ENCODE assay signal across 2 cellular contexts in the genomic region with DNA sequence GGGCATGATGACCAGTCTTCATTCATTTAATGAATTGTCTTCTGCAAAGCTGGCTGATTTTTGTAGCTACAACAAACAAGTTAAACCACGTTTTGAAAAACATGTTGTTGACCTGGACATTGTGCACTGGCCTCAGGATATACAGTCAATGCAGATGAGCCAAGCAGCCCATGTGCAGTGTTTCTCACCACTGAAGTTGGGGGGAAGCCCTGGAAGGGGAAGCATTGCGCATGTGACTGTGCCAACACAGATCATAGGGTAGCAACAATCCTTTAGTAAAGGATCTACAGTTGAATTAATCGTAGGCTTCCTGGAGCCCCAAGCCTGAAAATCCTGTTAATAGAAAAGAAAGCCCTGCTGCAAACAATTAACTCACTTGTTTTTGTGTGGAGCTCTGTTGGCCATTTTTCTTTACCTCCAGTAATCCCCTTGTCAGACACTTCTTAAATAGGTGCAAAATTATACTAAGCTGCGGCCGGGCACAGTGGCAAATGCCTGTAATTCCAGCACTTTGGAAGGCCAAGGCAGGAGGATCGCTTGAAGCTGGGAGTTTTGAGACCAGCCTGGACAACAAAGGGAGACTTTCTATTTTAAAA.
TF ChIP-seq lines count a peak whose summit lies in the region.

No MANE protein-coding gene starts in this region.

TF ChIP-seq in IMR-90, 13 proteins besides CTCF, POLR2A, EP300 and RAD21 (continued from another document):
- TF ChIP-seq MXI1 (IDR thresholded peaks at IDR 0.05; ENCODE audit: borderline replicate concordance, low read depth, low read length) (no peak), MAZ (IDR thresholded peaks at IDR 0.05; ENCODE audit: borderline replicate concordance, low read depth, low read length) (no peak), RCOR1 (IDR thresholded peaks at IDR 0.05; ENCODE audit: insufficient replicate concordance, low read length) (no peak)
- TF ChIP-seq, protein P1, sequence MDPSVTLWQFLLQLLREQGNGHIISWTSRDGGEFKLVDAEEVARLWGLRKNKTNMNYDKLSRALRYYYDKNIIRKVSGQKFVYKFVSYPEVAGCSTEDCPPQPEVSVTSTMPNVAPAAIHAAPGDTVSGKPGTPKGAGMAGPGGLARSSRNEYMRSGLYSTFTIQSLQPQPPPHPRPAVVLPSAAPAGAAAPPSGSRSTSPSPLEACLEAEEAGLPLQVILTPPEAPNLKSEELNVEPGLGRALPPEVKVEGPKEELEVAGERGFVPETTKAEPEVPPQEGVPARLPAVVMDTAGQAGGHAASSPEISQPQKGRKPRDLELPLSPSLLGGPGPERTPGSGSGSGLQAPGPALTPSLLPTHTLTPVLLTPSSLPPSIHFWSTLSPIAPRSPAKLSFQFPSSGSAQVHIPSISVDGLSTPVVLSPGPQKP (IDR thresholded peaks at IDR 0.05; ENCODE audit: borderline replicate concordance, low read depth, low read length): no peak
- TF ChIP-seq, protein P2, sequence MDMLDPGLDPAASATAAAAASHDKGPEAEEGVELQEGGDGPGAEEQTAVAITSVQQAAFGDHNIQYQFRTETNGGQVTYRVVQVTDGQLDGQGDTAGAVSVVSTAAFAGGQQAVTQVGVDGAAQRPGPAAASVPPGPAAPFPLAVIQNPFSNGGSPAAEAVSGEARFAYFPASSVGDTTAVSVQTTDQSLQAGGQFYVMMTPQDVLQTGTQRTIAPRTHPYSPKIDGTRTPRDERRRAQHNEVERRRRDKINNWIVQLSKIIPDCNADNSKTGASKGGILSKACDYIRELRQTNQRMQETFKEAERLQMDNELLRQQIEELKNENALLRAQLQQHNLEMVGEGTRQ (IDR thresholded peaks at IDR 0.05; ENCODE audit: low read depth, low read length): no peak
TF ChIP-seq in IMR-90: peak in this region for 0.

TF ChIP-seq in WTC11, 78 proteins besides CTCF, POLR2A, EP300 and RAD21 (continued from another document):
- TF ChIP-seq, protein P3, sequence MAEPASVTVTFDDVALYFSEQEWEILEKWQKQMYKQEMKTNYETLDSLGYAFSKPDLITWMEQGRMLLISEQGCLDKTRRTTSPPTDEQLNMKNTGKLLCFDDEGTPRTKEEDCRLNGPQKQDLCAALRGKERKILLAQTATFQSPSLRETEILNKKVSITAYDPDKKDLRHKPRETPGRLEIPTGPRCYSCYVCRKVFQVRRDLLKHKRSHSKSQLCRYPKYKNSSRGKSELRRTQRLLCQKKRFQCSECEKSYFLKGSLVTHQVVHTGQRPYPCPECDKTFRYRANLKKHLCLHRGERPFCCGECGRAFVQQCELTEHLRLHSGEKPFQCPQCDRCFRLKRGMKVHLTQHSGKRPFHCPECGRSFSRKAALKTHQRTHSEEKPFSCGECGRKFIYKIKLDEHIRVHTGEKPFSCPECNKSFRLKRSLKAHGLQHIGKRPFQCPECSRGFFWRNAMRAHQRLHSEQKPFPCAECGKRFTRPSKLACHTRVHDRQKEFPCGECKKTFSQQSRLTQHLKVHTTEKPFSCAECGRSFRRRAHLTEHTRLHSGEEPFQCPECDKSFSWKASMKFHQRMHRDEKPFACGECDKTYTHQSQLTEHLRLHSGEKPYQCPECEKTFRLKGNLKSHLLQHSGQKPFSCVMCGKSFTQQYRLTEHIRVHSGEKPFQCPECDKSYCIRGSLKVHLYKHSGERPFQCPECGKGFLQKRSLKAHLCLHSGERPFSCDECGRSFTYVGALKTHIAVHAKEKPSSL (CRISPR knock-in tag; conservative IDR thresholded peaks at IDR 0.05): no peak
- no peak for TF ChIP-seq ZNF219 (CRISPR knock-in tag; IDR thresholded peaks at IDR 0.05; ENCODE audit: borderline replicate concordance)
- TF ChIP-seq, protein P4, sequence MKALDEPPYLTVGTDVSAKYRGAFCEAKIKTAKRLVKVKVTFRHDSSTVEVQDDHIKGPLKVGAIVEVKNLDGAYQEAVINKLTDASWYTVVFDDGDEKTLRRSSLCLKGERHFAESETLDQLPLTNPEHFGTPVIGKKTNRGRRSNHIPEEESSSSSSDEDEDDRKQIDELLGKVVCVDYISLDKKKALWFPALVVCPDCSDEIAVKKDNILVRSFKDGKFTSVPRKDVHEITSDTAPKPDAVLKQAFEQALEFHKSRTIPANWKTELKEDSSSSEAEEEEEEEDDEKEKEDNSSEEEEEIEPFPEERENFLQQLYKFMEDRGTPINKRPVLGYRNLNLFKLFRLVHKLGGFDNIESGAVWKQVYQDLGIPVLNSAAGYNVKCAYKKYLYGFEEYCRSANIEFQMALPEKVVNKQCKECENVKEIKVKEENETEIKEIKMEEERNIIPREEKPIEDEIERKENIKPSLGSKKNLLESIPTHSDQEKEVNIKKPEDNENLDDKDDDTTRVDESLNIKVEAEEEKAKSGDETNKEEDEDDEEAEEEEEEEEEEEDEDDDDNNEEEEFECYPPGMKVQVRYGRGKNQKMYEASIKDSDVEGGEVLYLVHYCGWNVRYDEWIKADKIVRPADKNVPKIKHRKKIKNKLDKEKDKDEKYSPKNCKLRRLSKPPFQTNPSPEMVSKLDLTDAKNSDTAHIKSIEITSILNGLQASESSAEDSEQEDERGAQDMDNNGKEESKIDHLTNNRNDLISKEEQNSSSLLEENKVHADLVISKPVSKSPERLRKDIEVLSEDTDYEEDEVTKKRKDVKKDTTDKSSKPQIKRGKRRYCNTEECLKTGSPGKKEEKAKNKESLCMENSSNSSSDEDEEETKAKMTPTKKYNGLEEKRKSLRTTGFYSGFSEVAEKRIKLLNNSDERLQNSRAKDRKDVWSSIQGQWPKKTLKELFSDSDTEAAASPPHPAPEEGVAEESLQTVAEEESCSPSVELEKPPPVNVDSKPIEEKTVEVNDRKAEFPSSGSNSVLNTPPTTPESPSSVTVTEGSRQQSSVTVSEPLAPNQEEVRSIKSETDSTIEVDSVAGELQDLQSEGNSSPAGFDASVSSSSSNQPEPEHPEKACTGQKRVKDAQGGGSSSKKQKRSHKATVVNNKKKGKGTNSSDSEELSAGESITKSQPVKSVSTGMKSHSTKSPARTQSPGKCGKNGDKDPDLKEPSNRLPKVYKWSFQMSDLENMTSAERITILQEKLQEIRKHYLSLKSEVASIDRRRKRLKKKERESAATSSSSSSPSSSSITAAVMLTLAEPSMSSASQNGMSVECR (CRISPR knock-in tag; IDR thresholded peaks at IDR 0.05; ENCODE audit: borderline replicate concordance): no peak
- TF ChIP-seq, protein P5, sequence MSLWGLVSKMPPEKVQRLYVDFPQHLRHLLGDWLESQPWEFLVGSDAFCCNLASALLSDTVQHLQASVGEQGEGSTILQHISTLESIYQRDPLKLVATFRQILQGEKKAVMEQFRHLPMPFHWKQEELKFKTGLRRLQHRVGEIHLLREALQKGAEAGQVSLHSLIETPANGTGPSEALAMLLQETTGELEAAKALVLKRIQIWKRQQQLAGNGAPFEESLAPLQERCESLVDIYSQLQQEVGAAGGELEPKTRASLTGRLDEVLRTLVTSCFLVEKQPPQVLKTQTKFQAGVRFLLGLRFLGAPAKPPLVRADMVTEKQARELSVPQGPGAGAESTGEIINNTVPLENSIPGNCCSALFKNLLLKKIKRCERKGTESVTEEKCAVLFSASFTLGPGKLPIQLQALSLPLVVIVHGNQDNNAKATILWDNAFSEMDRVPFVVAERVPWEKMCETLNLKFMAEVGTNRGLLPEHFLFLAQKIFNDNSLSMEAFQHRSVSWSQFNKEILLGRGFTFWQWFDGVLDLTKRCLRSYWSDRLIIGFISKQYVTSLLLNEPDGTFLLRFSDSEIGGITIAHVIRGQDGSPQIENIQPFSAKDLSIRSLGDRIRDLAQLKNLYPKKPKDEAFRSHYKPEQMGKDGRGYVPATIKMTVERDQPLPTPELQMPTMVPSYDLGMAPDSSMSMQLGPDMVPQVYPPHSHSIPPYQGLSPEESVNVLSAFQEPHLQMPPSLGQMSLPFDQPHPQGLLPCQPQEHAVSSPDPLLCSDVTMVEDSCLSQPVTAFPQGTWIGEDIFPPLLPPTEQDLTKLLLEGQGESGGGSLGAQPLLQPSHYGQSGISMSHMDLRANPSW (CRISPR knock-in tag; conservative IDR thresholded peaks at IDR 0.05; ENCODE audit: low read depth): no peak
- TF ChIP-seq JAZF1 (CRISPR knock-in tag; IDR thresholded peaks at IDR 0.05): no peak
- TF ChIP-seq, protein P6, sequence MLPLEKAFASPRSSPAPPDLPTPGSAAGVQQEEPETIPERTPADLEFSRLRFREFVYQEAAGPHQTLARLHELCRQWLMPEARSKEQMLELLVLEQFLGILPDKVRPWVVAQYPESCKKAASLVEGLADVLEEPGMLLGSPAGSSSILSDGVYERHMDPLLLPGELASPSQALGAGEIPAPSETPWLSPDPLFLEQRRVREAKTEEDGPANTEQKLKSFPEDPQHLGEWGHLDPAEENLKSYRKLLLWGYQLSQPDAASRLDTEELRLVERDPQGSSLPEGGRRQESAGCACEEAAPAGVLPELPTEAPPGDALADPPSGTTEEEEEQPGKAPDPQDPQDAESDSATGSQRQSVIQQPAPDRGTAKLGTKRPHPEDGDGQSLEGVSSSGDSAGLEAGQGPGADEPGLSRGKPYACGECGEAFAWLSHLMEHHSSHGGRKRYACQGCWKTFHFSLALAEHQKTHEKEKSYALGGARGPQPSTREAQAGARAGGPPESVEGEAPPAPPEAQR (CRISPR knock-in tag; IDR thresholded peaks at IDR 0.05): no peak
- TF ChIP-seq ZNF423 (CRISPR knock-in tag; IDR thresholded peaks at IDR 0.05): no peak
- no peak for TF ChIP-seq GRHL2 (CRISPR knock-in tag; IDR thresholded peaks at IDR 0.05; ENCODE audit: insufficient replicate concordance, severe bottlenecking)
- no peak for TF ChIP-seq TCF7 (CRISPR knock-in tag; IDR thresholded peaks at IDR 0.05; ENCODE audit: low read depth)
- no peak for TF ChIP-seq CBFB (CRISPR knock-in tag; IDR thresholded peaks at IDR 0.05; ENCODE audit: low read depth)
- no peak for TF ChIP-seq GTF2I (CRISPR knock-in tag; conservative IDR thresholded peaks at IDR 0.05)
